1 cellular context compared by ENCODE assay signal in genomic region chr3:58379351-58380073, GRCh38.
TF ChIP-seq lines count a peak whose summit lies in the region.

No MANE protein-coding gene starts in this region.

TF ChIP-seq in K562, 482 proteins besides CTCF, POLR2A, EP300 and RAD21 (continued from another document):
- TF ChIP-seq MGA (IDR thresholded peaks at IDR 0.05), result no peak
TF ChIP-seq in K562: peak in this region for 1.
